Comparison of ENCODE assay signal across 32 cellular contexts in genomic region chr12:117409286-117409685, GRCh38. TPM values are rescaled to one million over a fixed set of nuclear protein-coding genes. Genes with fewer than 3 reads are reported as not detected.
"Had no signal": no experiment of that assay in that cellular context is flagged by ENCODE, and none has a peak within 500 bp of the region (broad histone marks: within the 10 kb centered on the region; RNA-seq: fewer than 3 reads in every experiment).

No MANE protein-coding gene starts in this region.

- H3K4me3 Mint-ChIP-seq: activated B cell treated with CpG ODN at 0.5 μM for 24 hours; activated CD8-positive, alpha-beta T cell treated with anti-CD3 and anti-CD28 coated beads for 36 hours; activated naive CD4-positive, alpha-beta T cell treated with anti-CD3 and anti-CD28 coated beads for 36 hours; activated naive CD4-positive, alpha-beta T cell treated with anti-CD3 and anti-CD28 coated beads, Interleukin-2, amount 50 U/mL, for 24 hours; activated naive CD8-positive, alpha-beta T cell treated with anti-CD3 and anti-CD28 coated beads for 36 hours; activated naive CD8-positive, alpha-beta T cell treated with anti-CD3 and anti-CD28 coated beads, Interleukin-2, amount 50 U/mL, for 24 hours; activated T-cell treated with anti-CD3 and anti-CD28 coated beads, Interleukin-2, amount 50 U/mL, for 4 hours; brain had no signal

- H3K4me1 Mint-ChIP-seq: activated B cell treated with CpG ODN at 0.5 μM for 24 hours; activated naive CD4-positive, alpha-beta T cell treated with anti-CD3 and anti-CD28 coated beads, Interleukin-2, amount 50 U/mL, for 24 hours; activated naive CD8-positive, alpha-beta T cell treated with anti-CD3 and anti-CD28 coated beads for 36 hours; activated naive CD8-positive, alpha-beta T cell treated with anti-CD3 and anti-CD28 coated beads, Interleukin-2, amount 50 U/mL, for 24 hours had no signal

- H3K36me3 Mint-ChIP-seq: activated naive CD4-positive, alpha-beta T cell treated with anti-CD3 and anti-CD28 coated beads, Interleukin-2, amount 50 U/mL, for 24 hours; activated naive CD8-positive, alpha-beta T cell treated with anti-CD3 and anti-CD28 coated beads for 36 hours; brain had no signal

- H3K36me3 ChIP-seq: adrenal gland, breast epithelium, cardiac muscle cell, colonic mucosa, esophagus squamous epithelium, WERI-Rb-1 had no signal

- H3K27ac Mint-ChIP-seq: activated B cell treated with CpG ODN at 0.5 μM for 24 hours; activated CD8-positive, alpha-beta T cell treated with anti-CD3 and anti-CD28 coated beads for 36 hours; activated naive CD4-positive, alpha-beta T cell treated with anti-CD3 and anti-CD28 coated beads for 36 hours; activated naive CD4-positive, alpha-beta T cell treated with anti-CD3 and anti-CD28 coated beads, Interleukin-2, amount 50 U/mL, for 24 hours; activated naive CD8-positive, alpha-beta T cell treated with anti-CD3 and anti-CD28 coated beads for 36 hours; activated naive CD8-positive, alpha-beta T cell treated with anti-CD3 and anti-CD28 coated beads, Interleukin-2, amount 50 U/mL, for 24 hours; activated T-helper 2 cell treated with anti-CD3 and anti-CD28 coated beads, Interferon-gamma antibody, Interleukin-2, Interleukin-4, amounts not matched to agents 10 μg/mL and 5 μg/mL and 100 μg/mL, durations not matched to agents 14 hours and 24 hours and 36 hours; brain had no signal

- ATAC-seq: activated CD4-positive, CD25-positive, alpha-beta regulatory T cell treated with anti-CD3 and anti-CD28 coated beads, Interleukin-2, amount 50 U/mL, for 24 hours; activated CD8-positive, alpha-beta T cell treated with anti-CD3 and anti-CD28 coated beads for 36 hours; activated naive CD8-positive, alpha-beta T cell treated with anti-CD3 and anti-CD28 coated beads, Interleukin-2, amount 50 U/mL, for 24 hours; activated T-cell treated with anti-CD3 and anti-CD28 coated beads, Interleukin-2, amount 50 U/mL, for 4 hours had no signal

- H3K4me1 ChIP-seq: adrenal gland, breast epithelium, colonic mucosa had no signal

- H3K4me3 ChIP-seq: adrenal gland, breast epithelium, cardiac muscle cell, colonic mucosa, esophagus squamous epithelium had no signal

- H3K27me3 ChIP-seq: adrenal gland, breast epithelium, cardiac muscle cell, colonic mucosa had no signal

- H3K27ac ChIP-seq: adrenal gland, cardiac muscle cell, colonic mucosa, epithelial cell of prostate, esophagus squamous epithelium, WERI-Rb-1 had no signal

- H3K9me3 Mint-ChIP-seq: activated CD8-positive, alpha-beta T cell treated with anti-CD3 and anti-CD28 coated beads for 36 hours; activated naive CD4-positive, alpha-beta T cell treated with anti-CD3 and anti-CD28 coated beads for 36 hours; activated naive CD4-positive, alpha-beta T cell treated with anti-CD3 and anti-CD28 coated beads, Interleukin-2, amount 50 U/mL, for 24 hours; activated naive CD8-positive, alpha-beta T cell treated with anti-CD3 and anti-CD28 coated beads for 36 hours; activated naive CD8-positive, alpha-beta T cell treated with anti-CD3 and anti-CD28 coated beads, Interleukin-2, amount 50 U/mL, for 24 hours; activated T-cell treated with anti-CD3 and anti-CD28 coated beads, Interleukin-2, amount 50 U/mL, for 4 hours; activated T-helper 2 cell treated with anti-CD3 and anti-CD28 coated beads, Interferon-gamma antibody, Interleukin-2, Interleukin-4, amounts not matched to agents 10 μg/mL and 5 μg/mL and 100 μg/mL, durations not matched to agents 14 hours and 24 hours and 36 hours had no signal

- H3K27me3 Mint-ChIP-seq: activated naive CD8-positive, alpha-beta T cell treated with anti-CD3 and anti-CD28 coated beads for 36 hours; activated naive CD8-positive, alpha-beta T cell treated with anti-CD3 and anti-CD28 coated beads, Interleukin-2, amount 50 U/mL, for 24 hours had no signal

- DNase-seq: activated B cell treated with CpG ODN at 0.5 μM for 24 hours; activated CD4-positive, alpha-beta T cell treated with anti-CD3 and anti-CD28 coated beads for 48 hours; activated CD4-positive, alpha-beta T cell treated with anti-CD3 and anti-CD28 coated beads, Interleukin-2, amount 50 U/mL, for 1 hour; activated CD4-positive, alpha-beta T cell treated with anti-CD3 and anti-CD28 coated beads, Interleukin-2, amount 50 U/mL, for 48 hours; activated CD8-positive, alpha-beta memory T cell treated with anti-CD3 and anti-CD28 coated beads for 24 hours; activated CD8-positive, alpha-beta T cell treated with anti-CD3 and anti-CD28 coated beads for 36 hours; activated effector memory CD4-positive, alpha-beta T cell treated with anti-CD3 and anti-CD28 coated beads, Interleukin-2, amount 50 U/mL, for 16 hours; activated naive CD4-positive, alpha-beta T cell treated with anti-CD3 and anti-CD28 coated beads for 36 hours; activated naive CD8-positive, alpha-beta T cell treated with anti-CD3 and anti-CD28 coated beads for 36 hours; activated naive CD8-positive, alpha-beta T cell treated with anti-CD3 and anti-CD28 coated beads, Interleukin-2, amount 50 U/mL, for 24 hours; activated T-cell treated with anti-CD3 and anti-CD28 coated beads, Interleukin-2, amount 50 U/mL, for 4 hours; adrenal gland; aorta; central memory CD4-positive, alpha-beta T cell; cerebellar nuclear complex; colonic mucosa; effector CD8-positive, alpha-beta T cell; esophagus squamous epithelium; foreskin melanocyte; T-helper 2 cell; WERI-Rb-1 had no signal

- H3K9me3 ChIP-seq: adrenal gland, breast epithelium, colonic mucosa, esophagus squamous epithelium had no signal

RNA-seq across cellular contexts. Expression of gene NOS1, which starts 47.9 kb away (rescaled TPM):
- total RNA-seq: activated B cell treated with CpG ODN at 0.5 μM for 24 hours; activated CD8-positive, alpha-beta T cell treated with anti-CD3 and anti-CD28 coated beads for 36 hours; activated naive CD8-positive, alpha-beta T cell treated with anti-CD3 and anti-CD28 coated beads for 36 hours; activated T-helper 2 cell treated with anti-CD3 and anti-CD28 coated beads, Interferon-gamma antibody, Interleukin-2, Interleukin-4, amounts not matched to agents 10 μg/mL and 5 μg/mL and 100 μg/mL, durations not matched to agents 14 hours and 24 hours and 36 hours; cardiac muscle cell; endothelial cell of umbilical vein; fibroblast of villous mesenchyme; T-helper 1 cell treated with Interleukin-12 subunit alpha and Interleukin-12 subunit beta and Interleukin-4 antibody, amounts not matched to agents 30 ng/mL and 1 ng/mL, for 36 hours had no signal
- polyA plus RNA-seq: cardiac muscle cell, endothelial cell of umbilical vein, fibroblast of lung had no signal
